ENCODE assay signal across 6 cellular contexts in genomic region chr1:16039871-16040270, GRCh38. TPM values are rescaled to one million over a fixed set of nuclear protein-coding genes. Genes with fewer than 3 reads are reported as not detected.
"Had no signal": no experiment of that assay in that cellular context is flagged by ENCODE, and none has a peak within 500 bp of the region (broad histone marks: within the 10 kb centered on the region; RNA-seq: fewer than 3 reads in every experiment).

No MANE protein-coding gene starts in this region.

RNA-seq across cellular contexts. Expression of gene CLCNKB, which starts 3.7 kb away (rescaled TPM):
- total RNA-seq: GM23248, H4, HT1080, IMR-90 had no signal
- polyA plus RNA-seq: GM23248 had no signal

RNA-seq across cellular contexts. Expression of gene CLCNKA, which starts 18.0 kb away (rescaled TPM):
- total RNA-seq: GM23248, H4, HFFc6, HT1080, IMR-90 had no signal
- polyA plus RNA-seq: GM23248 had no signal

RNA-seq across cellular contexts. Expression of gene HSPB7, which starts 22.0 kb away (rescaled TPM):
- total RNA-seq: H4, HT1080 had no signal

RNA-seq across cellular contexts. Expression of gene SRARP, which starts 35.8 kb away (rescaled TPM):
- total RNA-seq: GM23248, H4, HFFc6, HT1080, IMR-90, K562 had no signal
- polyA plus RNA-seq: GM23248, IMR-90, K562 had no signal
